1 cellular context compared by ENCODE assay signal in the genomic region with DNA sequence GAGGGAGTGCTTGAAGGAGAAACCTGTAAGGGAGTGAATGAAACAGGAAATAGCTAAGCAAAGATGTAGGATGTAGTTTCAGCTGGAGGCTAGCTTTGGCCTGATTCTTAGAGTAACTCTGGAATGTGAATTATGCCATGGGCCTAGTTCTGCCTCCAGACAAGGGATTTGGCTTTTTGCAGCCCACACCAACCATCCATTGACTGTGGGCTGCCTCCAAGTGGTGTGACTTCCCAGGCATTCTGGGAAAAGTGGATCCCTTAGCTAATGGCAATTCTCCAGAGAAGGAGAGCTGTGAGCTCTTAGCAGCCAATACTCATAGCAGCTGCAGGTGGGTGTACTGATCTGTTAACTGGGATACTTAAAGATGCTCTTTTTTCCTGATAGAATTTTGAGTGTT.
TF ChIP-seq lines count a peak whose summit lies in the region.

No MANE protein-coding gene starts in this region.

TF ChIP-seq in WTC11, 78 proteins besides CTCF, POLR2A, EP300 and RAD21 (continued from another document):
- TF ChIP-seq, protein P1, sequence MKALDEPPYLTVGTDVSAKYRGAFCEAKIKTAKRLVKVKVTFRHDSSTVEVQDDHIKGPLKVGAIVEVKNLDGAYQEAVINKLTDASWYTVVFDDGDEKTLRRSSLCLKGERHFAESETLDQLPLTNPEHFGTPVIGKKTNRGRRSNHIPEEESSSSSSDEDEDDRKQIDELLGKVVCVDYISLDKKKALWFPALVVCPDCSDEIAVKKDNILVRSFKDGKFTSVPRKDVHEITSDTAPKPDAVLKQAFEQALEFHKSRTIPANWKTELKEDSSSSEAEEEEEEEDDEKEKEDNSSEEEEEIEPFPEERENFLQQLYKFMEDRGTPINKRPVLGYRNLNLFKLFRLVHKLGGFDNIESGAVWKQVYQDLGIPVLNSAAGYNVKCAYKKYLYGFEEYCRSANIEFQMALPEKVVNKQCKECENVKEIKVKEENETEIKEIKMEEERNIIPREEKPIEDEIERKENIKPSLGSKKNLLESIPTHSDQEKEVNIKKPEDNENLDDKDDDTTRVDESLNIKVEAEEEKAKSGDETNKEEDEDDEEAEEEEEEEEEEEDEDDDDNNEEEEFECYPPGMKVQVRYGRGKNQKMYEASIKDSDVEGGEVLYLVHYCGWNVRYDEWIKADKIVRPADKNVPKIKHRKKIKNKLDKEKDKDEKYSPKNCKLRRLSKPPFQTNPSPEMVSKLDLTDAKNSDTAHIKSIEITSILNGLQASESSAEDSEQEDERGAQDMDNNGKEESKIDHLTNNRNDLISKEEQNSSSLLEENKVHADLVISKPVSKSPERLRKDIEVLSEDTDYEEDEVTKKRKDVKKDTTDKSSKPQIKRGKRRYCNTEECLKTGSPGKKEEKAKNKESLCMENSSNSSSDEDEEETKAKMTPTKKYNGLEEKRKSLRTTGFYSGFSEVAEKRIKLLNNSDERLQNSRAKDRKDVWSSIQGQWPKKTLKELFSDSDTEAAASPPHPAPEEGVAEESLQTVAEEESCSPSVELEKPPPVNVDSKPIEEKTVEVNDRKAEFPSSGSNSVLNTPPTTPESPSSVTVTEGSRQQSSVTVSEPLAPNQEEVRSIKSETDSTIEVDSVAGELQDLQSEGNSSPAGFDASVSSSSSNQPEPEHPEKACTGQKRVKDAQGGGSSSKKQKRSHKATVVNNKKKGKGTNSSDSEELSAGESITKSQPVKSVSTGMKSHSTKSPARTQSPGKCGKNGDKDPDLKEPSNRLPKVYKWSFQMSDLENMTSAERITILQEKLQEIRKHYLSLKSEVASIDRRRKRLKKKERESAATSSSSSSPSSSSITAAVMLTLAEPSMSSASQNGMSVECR (CRISPR knock-in tag; IDR thresholded peaks at IDR 0.05; ENCODE audit: borderline replicate concordance): no peak
- TF ChIP-seq SOX15 (CRISPR knock-in tag; IDR thresholded peaks at IDR 0.05): no peak
- TF ChIP-seq, protein P2, sequence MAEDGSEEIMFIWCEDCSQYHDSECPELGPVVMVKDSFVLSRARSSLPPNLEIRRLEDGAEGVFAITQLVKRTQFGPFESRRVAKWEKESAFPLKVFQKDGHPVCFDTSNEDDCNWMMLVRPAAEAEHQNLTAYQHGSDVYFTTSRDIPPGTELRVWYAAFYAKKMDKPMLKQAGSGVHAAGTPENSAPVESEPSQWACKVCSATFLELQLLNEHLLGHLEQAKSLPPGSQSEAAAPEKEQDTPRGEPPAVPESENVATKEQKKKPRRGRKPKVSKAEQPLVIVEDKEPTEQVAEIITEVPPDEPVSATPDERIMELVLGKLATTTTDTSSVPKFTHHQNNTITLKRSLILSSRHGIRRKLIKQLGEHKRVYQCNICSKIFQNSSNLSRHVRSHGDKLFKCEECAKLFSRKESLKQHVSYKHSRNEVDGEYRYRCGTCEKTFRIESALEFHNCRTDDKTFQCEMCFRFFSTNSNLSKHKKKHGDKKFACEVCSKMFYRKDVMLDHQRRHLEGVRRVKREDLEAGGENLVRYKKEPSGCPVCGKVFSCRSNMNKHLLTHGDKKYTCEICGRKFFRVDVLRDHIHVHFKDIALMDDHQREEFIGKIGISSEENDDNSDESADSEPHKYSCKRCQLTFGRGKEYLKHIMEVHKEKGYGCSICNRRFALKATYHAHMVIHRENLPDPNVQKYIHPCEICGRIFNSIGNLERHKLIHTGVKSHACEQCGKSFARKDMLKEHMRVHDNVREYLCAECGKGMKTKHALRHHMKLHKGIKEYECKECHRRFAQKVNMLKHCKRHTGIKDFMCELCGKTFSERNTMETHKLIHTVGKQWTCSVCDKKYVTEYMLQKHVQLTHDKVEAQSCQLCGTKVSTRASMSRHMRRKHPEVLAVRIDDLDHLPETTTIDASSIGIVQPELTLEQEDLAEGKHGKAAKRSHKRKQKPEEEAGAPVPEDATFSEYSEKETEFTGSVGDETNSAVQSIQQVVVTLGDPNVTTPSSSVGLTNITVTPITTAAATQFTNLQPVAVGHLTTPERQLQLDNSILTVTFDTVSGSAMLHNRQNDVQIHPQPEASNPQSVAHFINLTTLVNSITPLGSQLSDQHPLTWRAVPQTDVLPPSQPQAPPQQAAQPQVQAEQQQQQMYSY (CRISPR knock-in tag; IDR thresholded peaks at IDR 0.05): no peak
- no peak for TF ChIP-seq RORB (CRISPR knock-in tag; IDR thresholded peaks at IDR 0.05)
- no peak for TF ChIP-seq MAX (CRISPR knock-in tag; IDR thresholded peaks at IDR 0.05)
- TF ChIP-seq ELF4 (CRISPR knock-in tag; IDR thresholded peaks at IDR 0.05; ENCODE audit: low read depth): no peak
- TF ChIP-seq TCF7 (CRISPR knock-in tag; IDR thresholded peaks at IDR 0.05; ENCODE audit: low read depth): no peak
- no peak for TF ChIP-seq ZNF416 (CRISPR knock-in tag; IDR thresholded peaks at IDR 0.05)
- TF ChIP-seq, protein P3, sequence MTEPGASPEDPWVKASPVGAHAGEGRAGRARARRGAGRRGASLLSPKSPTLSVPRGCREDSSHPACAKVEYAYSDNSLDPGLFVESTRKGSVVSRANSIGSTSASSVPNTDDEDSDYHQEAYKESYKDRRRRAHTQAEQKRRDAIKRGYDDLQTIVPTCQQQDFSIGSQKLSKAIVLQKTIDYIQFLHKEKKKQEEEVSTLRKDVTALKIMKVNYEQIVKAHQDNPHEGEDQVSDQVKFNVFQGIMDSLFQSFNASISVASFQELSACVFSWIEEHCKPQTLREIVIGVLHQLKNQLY (CRISPR knock-in tag; IDR thresholded peaks at IDR 0.05): no peak
- no peak for TF ChIP-seq NFATC4 (CRISPR knock-in tag; IDR thresholded peaks at IDR 0.05)
- no peak for TF ChIP-seq ZBTB21 (CRISPR knock-in tag; IDR thresholded peaks at IDR 0.05; ENCODE audit: borderline replicate concordance)
- no peak for TF ChIP-seq TEAD1 (CRISPR knock-in tag; IDR thresholded peaks at IDR 0.05)
- TF ChIP-seq HMGA2 (CRISPR knock-in tag; IDR thresholded peaks at IDR 0.05): no peak
- TF ChIP-seq, protein P4, sequence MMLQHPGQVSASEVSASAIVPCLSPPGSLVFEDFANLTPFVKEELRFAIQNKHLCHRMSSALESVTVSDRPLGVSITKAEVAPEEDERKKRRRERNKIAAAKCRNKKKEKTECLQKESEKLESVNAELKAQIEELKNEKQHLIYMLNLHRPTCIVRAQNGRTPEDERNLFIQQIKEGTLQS (CRISPR knock-in tag; conservative IDR thresholded peaks at IDR 0.05): no peak
- TF ChIP-seq, protein P5, sequence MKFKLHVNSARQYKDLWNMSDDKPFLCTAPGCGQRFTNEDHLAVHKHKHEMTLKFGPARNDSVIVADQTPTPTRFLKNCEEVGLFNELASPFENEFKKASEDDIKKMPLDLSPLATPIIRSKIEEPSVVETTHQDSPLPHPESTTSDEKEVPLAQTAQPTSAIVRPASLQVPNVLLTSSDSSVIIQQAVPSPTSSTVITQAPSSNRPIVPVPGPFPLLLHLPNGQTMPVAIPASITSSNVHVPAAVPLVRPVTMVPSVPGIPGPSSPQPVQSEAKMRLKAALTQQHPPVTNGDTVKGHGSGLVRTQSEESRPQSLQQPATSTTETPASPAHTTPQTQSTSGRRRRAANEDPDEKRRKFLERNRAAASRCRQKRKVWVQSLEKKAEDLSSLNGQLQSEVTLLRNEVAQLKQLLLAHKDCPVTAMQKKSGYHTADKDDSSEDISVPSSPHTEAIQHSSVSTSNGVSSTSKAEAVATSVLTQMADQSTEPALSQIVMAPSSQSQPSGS (CRISPR knock-in tag; IDR thresholded peaks at IDR 0.05; ENCODE audit: borderline replicate concordance, low read depth): no peak
- TF ChIP-seq ZBTB43 (CRISPR knock-in tag; IDR thresholded peaks at IDR 0.05): no peak
